16 cellular contexts compared by ENCODE assay signal in genomic region chr10:34156781-34157425, GRCh38.
DNase-seq lines count a peak whose midpoint lies in the region; ATAC-seq and TF ChIP-seq lines count a peak whose summit lies in the region.
"Had no signal": no experiment of that assay in that cellular context is flagged by ENCODE, and none has a peak within 500 bp of the region (broad histone marks: within the 10 kb centered on the region; RNA-seq: fewer than 3 reads in every experiment).

No MANE protein-coding gene starts in this region.

- TF ChIP-seq POLR2A in esophagus squamous epithelium (IDR thresholded peaks at IDR 0.05), result no peak

- no peaks in the 10 kb centered on the region for H3K27me3 ChIP-seq in RWPE2 (ENCODE audit: insufficient read depth, poor library complexity, severe bottlenecking)
- H3K27me3 ChIP-seq in esophagus squamous epithelium, result no peaks in the 10 kb centered on the region
- H3K27me3 ChIP-seq: vagina had no signal

- peaks cover 33% of the 10 kb centered on the region for H3K4me1 Mint-ChIP-seq in nephron progenitor cell
- H3K4me1 Mint-ChIP-seq: activated CD8-positive, alpha-beta memory T cell treated with anti-CD3 and anti-CD28 coated beads, Interleukin-2, amount 10 ng/mL, durations not matched to agents 7 days and 5 days; activated naive CD8-positive, alpha-beta T cell treated with anti-CD3 and anti-CD28 coated beads, Interleukin-2, amount 10 ng/mL, durations not matched to agents 7 days and 5 days; CD4-positive, CD25-positive, alpha-beta regulatory T cell had no signal

- H3K27ac Mint-ChIP-seq in nephron progenitor cell, result peak overlapping the region; percentile 18
- H3K27ac Mint-ChIP-seq: activated CD8-positive, alpha-beta memory T cell treated with anti-CD3 and anti-CD28 coated beads, Interleukin-2, amount 10 ng/mL, durations not matched to agents 7 days and 5 days; activated naive CD8-positive, alpha-beta T cell treated with anti-CD3 and anti-CD28 coated beads, Interleukin-2, amount 10 ng/mL, durations not matched to agents 7 days and 5 days; CD4-positive, CD25-positive, alpha-beta regulatory T cell had no signal

- H3K36me3 ChIP-seq in RWPE2 (ENCODE audit: low read depth), result no peaks in the 10 kb centered on the region
- H3K36me3 ChIP-seq in esophagus squamous epithelium, result no peaks in the 10 kb centered on the region
- H3K36me3 ChIP-seq: vagina had no signal

- intact Hi-C loops in esophagus squamous epithelium (cut with DNase I), result no loop called here

- H3K4me3 ChIP-seq in RWPE2 (ENCODE audit: severe bottlenecking) (no peak overlapping the region), esophagus squamous epithelium (no peak overlapping the region)
- H3K4me3 ChIP-seq: vagina had no signal

- H3K4me1 ChIP-seq in RWPE2 (ENCODE audit: insufficient read depth, poor library complexity, severe bottlenecking), result peaks cover 12% of the 10 kb centered on the region
- peaks cover 0 to 16% (median 9%) of the 10 kb centered on the region in 3 donors for H3K4me1 ChIP-seq in esophagus squamous epithelium

- peak; percentile 81 for ATAC-seq in RWPE2 (ENCODE audit: low read depth)
- ATAC-seq: activated CD8-positive, alpha-beta memory T cell treated with anti-CD3 and anti-CD28 coated beads, Interleukin-2, amount 10 ng/mL, durations not matched to agents 7 days and 5 days had no signal

- peaks cover 14% of the 10 kb centered on the region for H3K36me3 Mint-ChIP-seq in nephron progenitor cell (ENCODE audit: low read depth)
- H3K36me3 Mint-ChIP-seq: activated CD8-positive, alpha-beta memory T cell treated with anti-CD3 and anti-CD28 coated beads, Interleukin-2, amount 10 ng/mL, durations not matched to agents 7 days and 5 days; activated naive CD8-positive, alpha-beta T cell treated with anti-CD3 and anti-CD28 coated beads, Interleukin-2, amount 10 ng/mL, durations not matched to agents 7 days and 5 days; CD4-positive, CD25-positive, alpha-beta regulatory T cell had no signal

- H3K4me3 Mint-ChIP-seq in nephron progenitor cell, result no peak overlapping the region
- H3K4me3 Mint-ChIP-seq: activated CD8-positive, alpha-beta memory T cell treated with anti-CD3 and anti-CD28 coated beads, Interleukin-2, amount 10 ng/mL, durations not matched to agents 7 days and 5 days; activated naive CD8-positive, alpha-beta T cell treated with anti-CD3 and anti-CD28 coated beads, Interleukin-2, amount 10 ng/mL, durations not matched to agents 7 days and 5 days; CD4-positive, CD25-positive, alpha-beta regulatory T cell had no signal

- H3K9me3 Mint-ChIP-seq in nephron progenitor cell, result peaks cover 5% of the 10 kb centered on the region
- H3K9me3 Mint-ChIP-seq: activated naive CD8-positive, alpha-beta T cell treated with anti-CD3 and anti-CD28 coated beads, Interleukin-2, amount 10 ng/mL, durations not matched to agents 7 days and 5 days had no signal

- H3K9me3 ChIP-seq in RWPE2 (ENCODE audit: severe bottlenecking), result no peaks in the 10 kb centered on the region
- H3K9me3 ChIP-seq in esophagus squamous epithelium, result no peaks in the 10 kb centered on the region
- H3K9me3 ChIP-seq: vagina had no signal

- DNase-seq in AG20443 (ENCODE audit: low spot score), result peak; percentile 73
- no peak for DNase-seq in RWPE2 (ENCODE audit: low spot score)
- DNase-seq in esophagus squamous epithelium (lab: John Stamatoyannopoulos, UW), result no peak
- no peak for DNase-seq in nephron progenitor cell
- no peak for DNase-seq in GF-D8 (lab: John Stamatoyannopoulos, UW)
- DNase-seq in foreskin melanocyte, result no peak
- no peak for DNase-seq in OCI-M2 (lab: John Stamatoyannopoulos, UW; ENCODE audit: unreplicated experiment)
- no peak for DNase-seq in NCI-H526 (lab: John Stamatoyannopoulos, UW)
- DNase-seq: activated CD8-positive, alpha-beta memory T cell treated with anti-CD3 and anti-CD28 coated beads, Interleukin-2, amount 10 ng/mL, durations not matched to agents 7 days and 5 days; activated naive CD8-positive, alpha-beta T cell treated with anti-CD3 and anti-CD28 coated beads, Interleukin-2, amount 10 ng/mL, durations not matched to agents 7 days and 5 days; CD4-positive, CD25-positive, alpha-beta regulatory T cell; effector CD4-positive, alpha-beta T cell; NCI-H1694; stimulated activated CD8-positive, alpha-beta memory T cell treated with anti-CD3 and anti-CD28 coated beads, Interleukin-4, amount 100 ng/mL, for 48 hours; T-helper 9 cell had no signal

- 31 to 36% methylated on average over 6 of the region's 6 CpGs for WGBS in esophagus squamous epithelium, 2 donors

- TF ChIP-seq CTCF in RWPE2 (IDR thresholded peaks at IDR 0.05; ENCODE audit: poor library complexity, severe bottlenecking), result no peak
- peak in 3 of 6 experiments; percentile 8 to 35 (median 14) for TF ChIP-seq CTCF in esophagus squamous epithelium (IDR thresholded peaks at IDR 0.05)
- no peak for TF ChIP-seq CTCF in nephron progenitor cell (IDR thresholded peaks at IDR 0.05)

- H3K27me3 Mint-ChIP-seq in nephron progenitor cell (ENCODE audit: low read depth, poor library complexity), result peaks cover 3% of the 10 kb centered on the region
- H3K27me3 Mint-ChIP-seq: activated CD8-positive, alpha-beta memory T cell treated with anti-CD3 and anti-CD28 coated beads, Interleukin-2, amount 10 ng/mL, durations not matched to agents 7 days and 5 days; CD4-positive, CD25-positive, alpha-beta regulatory T cell had no signal

- peak overlapping the region; percentile 14 for H3K27ac ChIP-seq in RWPE2 (ENCODE audit: poor library complexity, severe bottlenecking)
- peak overlapping the region in 3 of 4 donors; percentile 11 to 57 (median 31) for H3K27ac ChIP-seq in esophagus squamous epithelium
- H3K27ac ChIP-seq: vagina had no signal
